In genomic region chr6:30529349-30529875, GRCh38 we compare ENCODE assay signal across 8 cellular contexts. TPM values are rescaled to one million over a fixed set of nuclear protein-coding genes. Genes with fewer than 3 reads are reported as not detected.
DNase-seq lines count a peak whose midpoint lies in the region; ATAC-seq, FAIRE-seq and TF ChIP-seq lines count a peak whose summit lies in the region.
"Not testable (repeated sequence)": the region's sequence is repeated elsewhere in the genome, so short reads cannot be mapped to it uniquely, and the experiment has no call there.

No MANE protein-coding gene starts in this region.

- not testable (repeated sequence) for TF ChIP-seq CTCF in CD8-positive, alpha-beta T cell (IDR thresholded peaks at IDR 0.05); OCI-LY3 (IDR thresholded peaks at IDR 0.05; ENCODE audit: low read depth, low read length)

- H3K9me3 Mint-ChIP-seq in CD8-positive, alpha-beta T cell; activated naive CD4-positive, alpha-beta T cell treated with anti-CD3 and anti-CD28 coated beads, Interleukin-2, amount 50 U/mL, for 72 hours; stimulated activated memory B cell treated with anti-CD40 and anti-IgM and Interleukin-4, amounts not matched to agents 10 μg/mL and 1 μg/mL and 100 μg/mL, for 72 hours: not testable (repeated sequence)
- peaks cover 13% of the 10 kb centered on the region for H3K9me3 Mint-ChIP-seq in activated CD4-positive, alpha-beta memory T cell treated with anti-CD3 and anti-CD28 coated beads for 36 hours
- peaks cover 0 to 18% (median 7%) of the 10 kb centered on the region in 11 donors for H3K9me3 Mint-ChIP-seq in naive thymus-derived CD4-positive, alpha-beta T cell

- ATAC-seq in CD8-positive, alpha-beta T cell = peak; percentile 19
- peak; percentile 45 for ATAC-seq in HG03095 (IDR thresholded peaks at IDR 0.05; ENCODE audit: unreplicated experiment)
- ATAC-seq in activated naive CD4-positive, alpha-beta T cell treated with anti-CD3 and anti-CD28 coated beads, Interleukin-2, amount 50 U/mL, for 72 hours = peak; percentile 67 to 74
- ATAC-seq in naive thymus-derived CD4-positive, alpha-beta T cell = peak; percentile 26
- peak; percentile 89 for ATAC-seq in stimulated activated memory B cell treated with anti-CD40 and anti-IgM and Interleukin-4, amounts not matched to agents 10 μg/mL and 1 μg/mL and 100 μg/mL, for 72 hours

- intact Hi-C loops in CD8-positive, alpha-beta T cell (cut with DNase I, micrococcal nuclease); naive thymus-derived CD4-positive, alpha-beta T cell (cut with micrococcal nuclease): not testable (repeated sequence)
- intact Hi-C loops in activated CD4-positive, alpha-beta memory T cell treated with anti-CD3 and anti-CD28 coated beads for 36 hours (cut with micrococcal nuclease) = loop anchor here (1.0 to 5.0 kb wide), 4 partner anchors 21 to 283 kb away; partner anchors contain the start of gene HLA-E

- DNase-seq in CD8-positive, alpha-beta T cell; GM19239 (ENCODE audit: insufficient read length, low spot score): not testable (repeated sequence)
- DNase-seq in activated CD4-positive, alpha-beta memory T cell treated with anti-CD3 and anti-CD28 coated beads for 36 hours = peak; percentile 81
- DNase-seq in activated naive CD4-positive, alpha-beta T cell treated with anti-CD3 and anti-CD28 coated beads, Interleukin-2, amount 50 U/mL, for 72 hours (ENCODE audit: low spot score in 2 of 2) = peak in 1 of 2 donors; percentile 59
- peak in 1 of 9 donors; percentile 55 for DNase-seq in naive thymus-derived CD4-positive, alpha-beta T cell

- H2AFZ ChIP-seq in OCI-LY3 (ENCODE audit: low read depth, low read length) = not testable (repeated sequence)

- peak; percentile 8 for FAIRE-seq in GM19239 (lab: Jason Lieb, UNC)

- not testable (repeated sequence) for H3K36me3 ChIP-seq in CD8-positive, alpha-beta T cell (ENCODE audit: insufficient read depth, low read length); OCI-LY3 (replicated peaks; ENCODE audit: low read depth, low read length); naive thymus-derived CD4-positive, alpha-beta T cell (ENCODE audit: control insufficient read depth in 2 of 3, insufficient read depth in 3 of 3, low read length in 3 of 3)

- H3K27ac ChIP-seq in CD8-positive, alpha-beta T cell (ENCODE audit: low read depth, low read length); naive thymus-derived CD4-positive, alpha-beta T cell (ENCODE audit: low read depth, low read length): not testable (repeated sequence)
- peak overlapping the region; percentile 20; the same call in 1 of the 2 replicates for H3K27ac ChIP-seq in OCI-LY3 (ENCODE audit: low read length)

- H3K4me1 ChIP-seq in CD8-positive, alpha-beta T cell (ENCODE audit: insufficient read depth, low read length) = peaks cover 15% of the 10 kb centered on the region
- peaks cover 30% of the 10 kb centered on the region for H3K4me1 ChIP-seq in OCI-LY3 (ENCODE audit: low read length)
- peaks cover 19 to 24% of the 10 kb centered on the region in 2 donors for H3K4me1 ChIP-seq in naive thymus-derived CD4-positive, alpha-beta T cell (ENCODE audit: control insufficient read depth in 2 of 2, insufficient read depth in 2 of 2, low read length in 2 of 2)

- POLR2A ChIA-PET in CD8-positive, alpha-beta T cell (lab: Charles Lee) = interaction anchor here (0.7 to 7.5 kb wide), 7 partner anchors 13 to 197 kb away, joined by 3 to 168 read pairs (median 4); no protein-coding TSS in a partner anchor
- POLR2A ChIA-PET in activated CD4-positive, alpha-beta memory T cell treated with anti-CD3 and anti-CD28 coated beads for 36 hours (lab: Charles Lee) = interaction anchor here (0.6 to 4.5 kb wide), 14 partner anchors 11 to 203 kb away, joined by 3 to 50 read pairs (median 4); partner anchors contain the start of genes GNL1, HLA-E and TRIM39
- POLR2A ChIA-PET in naive thymus-derived CD4-positive, alpha-beta T cell (lab: Charles Lee) = interaction anchor here (0.6 to 5.2 kb wide), 18 partner anchors 8 to 1650 kb away, joined by 3 to 184 read pairs (median 6); partner anchors contain the start of genes HLA-E, MRPS18B and PRR3

- not testable (repeated sequence) for H4K20me1 ChIP-seq in OCI-LY3 (ENCODE audit: insufficient read depth, low read length)

- not testable (repeated sequence) for H3K27me3 Mint-ChIP-seq in CD8-positive, alpha-beta T cell (ENCODE audit: low read depth); activated CD4-positive, alpha-beta memory T cell treated with anti-CD3 and anti-CD28 coated beads for 36 hours; naive thymus-derived CD4-positive, alpha-beta T cell; stimulated activated memory B cell treated with anti-CD40 and anti-IgM and Interleukin-4, amounts not matched to agents 10 μg/mL and 1 μg/mL and 100 μg/mL, for 72 hours

- H3K4me1 Mint-ChIP-seq in CD8-positive, alpha-beta T cell (ENCODE audit: low read depth) = peaks cover 46% of the 10 kb centered on the region
- peaks cover 75% of the 10 kb centered on the region for H3K4me1 Mint-ChIP-seq in activated CD4-positive, alpha-beta memory T cell treated with anti-CD3 and anti-CD28 coated beads for 36 hours (ENCODE audit: low read depth)
- H3K4me1 Mint-ChIP-seq in naive thymus-derived CD4-positive, alpha-beta T cell = peaks cover 16 to 59% (median 41%) of the 10 kb centered on the region in 7 donors
- H3K4me1 Mint-ChIP-seq in stimulated activated memory B cell treated with anti-CD40 and anti-IgM and Interleukin-4, amounts not matched to agents 10 μg/mL and 1 μg/mL and 100 μg/mL, for 72 hours = peaks cover 74% of the 10 kb centered on the region

- H3K4me3 Mint-ChIP-seq in CD8-positive, alpha-beta T cell = peak overlapping the region; percentile 4
- peak overlapping the region; percentile 17 for H3K4me3 Mint-ChIP-seq in activated CD4-positive, alpha-beta memory T cell treated with anti-CD3 and anti-CD28 coated beads for 36 hours
- H3K4me3 Mint-ChIP-seq in naive thymus-derived CD4-positive, alpha-beta T cell = peak overlapping the region in 9 of 10 donors; percentile 21 to 65 (median 52)
- H3K4me3 Mint-ChIP-seq in stimulated activated memory B cell treated with anti-CD40 and anti-IgM and Interleukin-4, amounts not matched to agents 10 μg/mL and 1 μg/mL and 100 μg/mL, for 72 hours = peak overlapping the region; percentile 11

- H3K9me3 ChIP-seq in CD8-positive, alpha-beta T cell (ENCODE audit: low read length); OCI-LY3 (ENCODE audit: insufficient read depth, low read length); naive thymus-derived CD4-positive, alpha-beta T cell (ENCODE audit: control insufficient read depth in 2 of 3, low read length in 3 of 3): not testable (repeated sequence)

- H3K27me3 ChIP-seq in CD8-positive, alpha-beta T cell (ENCODE audit: insufficient read depth, low read length); OCI-LY3 (ENCODE audit: low read depth, low read length); naive thymus-derived CD4-positive, alpha-beta T cell (ENCODE audit: control insufficient read depth in 2 of 2, insufficient read depth in 2 of 2, low read length in 2 of 2): not testable (repeated sequence)

- H3K4me2 ChIP-seq in OCI-LY3 (ENCODE audit: low read length) = peak overlapping the region; percentile 27

- not testable (repeated sequence) for H3K9ac ChIP-seq in OCI-LY3 (ENCODE audit: low read length)

- not testable (repeated sequence) for H3K4me3 ChIP-seq in CD8-positive, alpha-beta T cell (ENCODE audit: low read depth, low read length); OCI-LY3 (ENCODE audit: low read length); naive thymus-derived CD4-positive, alpha-beta T cell (ENCODE audit: low read length)

- peak overlapping the region; percentile 83 for H3K27ac Mint-ChIP-seq in CD8-positive, alpha-beta T cell
- peak overlapping the region; percentile 94 for H3K27ac Mint-ChIP-seq in activated CD4-positive, alpha-beta memory T cell treated with anti-CD3 and anti-CD28 coated beads for 36 hours
- peak overlapping the region; percentile 89 to 91 for H3K27ac Mint-ChIP-seq in activated naive CD4-positive, alpha-beta T cell treated with anti-CD3 and anti-CD28 coated beads, Interleukin-2, amount 50 U/mL, for 72 hours
- H3K27ac Mint-ChIP-seq in naive thymus-derived CD4-positive, alpha-beta T cell = peak overlapping the region; percentile 32 to 90 (median 63)
- H3K27ac Mint-ChIP-seq in stimulated activated memory B cell treated with anti-CD40 and anti-IgM and Interleukin-4, amounts not matched to agents 10 μg/mL and 1 μg/mL and 100 μg/mL, for 72 hours = peak overlapping the region; percentile 78

- not testable (repeated sequence) for H3K36me3 Mint-ChIP-seq in CD8-positive, alpha-beta T cell; activated CD4-positive, alpha-beta memory T cell treated with anti-CD3 and anti-CD28 coated beads for 36 hours; stimulated activated memory B cell treated with anti-CD40 and anti-IgM and Interleukin-4, amounts not matched to agents 10 μg/mL and 1 μg/mL and 100 μg/mL, for 72 hours
- peaks cover 6 to 30% of the 10 kb centered on the region in 2 donors for H3K36me3 Mint-ChIP-seq in activated naive CD4-positive, alpha-beta T cell treated with anti-CD3 and anti-CD28 coated beads, Interleukin-2, amount 50 U/mL, for 72 hours
- peaks cover 0 to 16% (median 0%) of the 10 kb centered on the region in 5 donors for H3K36me3 Mint-ChIP-seq in naive thymus-derived CD4-positive, alpha-beta T cell

- CTCF ChIA-PET in CD8-positive, alpha-beta T cell (lab: Charles Lee) = interaction anchor here (0.6 to 14.0 kb wide), 10 partner anchors 14 to 259 kb away, joined by 3 to 219 read pairs (median 5); no protein-coding TSS in a partner anchor
- CTCF ChIA-PET in activated CD4-positive, alpha-beta memory T cell treated with anti-CD3 and anti-CD28 coated beads for 36 hours (lab: Charles Lee) = interaction anchor here (0.8 to 5.1 kb wide), 12 partner anchors 14 to 89 kb away, joined by 3 to 137 read pairs (median 8); partner anchors contain the start of gene MRPS18B
- CTCF ChIA-PET in naive thymus-derived CD4-positive, alpha-beta T cell (lab: Charles Lee) = interaction anchor here (1.0 to 6.5 kb wide), 7 partner anchors 11 to 84 kb away, joined by 3 to 96 read pairs (median 7); no protein-coding TSS in a partner anchor

- H3K79me2 ChIP-seq in OCI-LY3 (ENCODE audit: low read length) = not testable (repeated sequence)

RNA-seq across cellular contexts. Expression of gene GNL1, which starts 26.9 kb away (rescaled TPM):
- total RNA-seq in CD8-positive, alpha-beta T cell = 100 to 1,000 TPM; 148 to 159 TPM
- 10 to 100 TPM; 94.0 to 95.8 TPM for total RNA-seq in activated CD4-positive, alpha-beta memory T cell treated with anti-CD3 and anti-CD28 coated beads for 36 hours
- 100 to 1,000 TPM; 107 to 139 TPM for total RNA-seq in activated naive CD4-positive, alpha-beta T cell treated with anti-CD3 and anti-CD28 coated beads, Interleukin-2, amount 50 U/mL, for 72 hours
- total RNA-seq in naive thymus-derived CD4-positive, alpha-beta T cell = 100 to 1,000 TPM in 2 of 5 experiments, 10 to 100 TPM in 3; 56.0 to 190 (median 73.1) TPM
- polyA plus RNA-seq in naive thymus-derived CD4-positive, alpha-beta T cell = 10 to 100 TPM; 27.7 to 29.6 TPM

RNA-seq across cellular contexts. Expression of gene PRR3, which starts 27.7 kb away (rescaled TPM):
- total RNA-seq in CD8-positive, alpha-beta T cell = 10 to 100 TPM; 11.3 to 13.3 TPM
- total RNA-seq in activated CD4-positive, alpha-beta memory T cell treated with anti-CD3 and anti-CD28 coated beads for 36 hours = 10 to 100 TPM; 22.4 to 22.6 TPM
- 10 to 100 TPM; 19.8 to 27.4 TPM for total RNA-seq in activated naive CD4-positive, alpha-beta T cell treated with anti-CD3 and anti-CD28 coated beads, Interleukin-2, amount 50 U/mL, for 72 hours
- total RNA-seq in naive thymus-derived CD4-positive, alpha-beta T cell = 10 to 100 TPM; 14.1 to 29.4 (median 23.3) TPM
- polyA plus RNA-seq in naive thymus-derived CD4-positive, alpha-beta T cell = 10 to 100 TPM; 11.1 to 14.4 TPM

RNA-seq across cellular contexts. Expression of gene HLA-E, which starts 40.1 kb away (rescaled TPM):
- 1,000 to 10,000 TPM; 1,266 to 1,281 TPM for total RNA-seq in CD8-positive, alpha-beta T cell
- total RNA-seq in activated CD4-positive, alpha-beta memory T cell treated with anti-CD3 and anti-CD28 coated beads for 36 hours = 100 to 1,000 TPM; 481 to 485 TPM
- 100 to 1,000 TPM; 493 to 574 TPM for total RNA-seq in activated naive CD4-positive, alpha-beta T cell treated with anti-CD3 and anti-CD28 coated beads, Interleukin-2, amount 50 U/mL, for 72 hours
- 1,000 to 10,000 TPM in 4 of 5 experiments, 100 to 1,000 TPM in 1; 614 to 1,412 (median 1,095) TPM for total RNA-seq in naive thymus-derived CD4-positive, alpha-beta T cell
- 1,000 to 10,000 TPM; 3,020 to 3,096 TPM for polyA plus RNA-seq in naive thymus-derived CD4-positive, alpha-beta T cell

RNA-seq across cellular contexts. Expression of gene ABCF1, which starts 41.8 kb away (rescaled TPM):
- total RNA-seq in CD8-positive, alpha-beta T cell = 100 to 1,000 TPM; 121 to 130 TPM
- 10 to 100 TPM; 87.0 to 87.1 TPM for total RNA-seq in activated CD4-positive, alpha-beta memory T cell treated with anti-CD3 and anti-CD28 coated beads for 36 hours
- 10 to 100 TPM; 84.7 to 91.3 TPM for total RNA-seq in activated naive CD4-positive, alpha-beta T cell treated with anti-CD3 and anti-CD28 coated beads, Interleukin-2, amount 50 U/mL, for 72 hours
- total RNA-seq in naive thymus-derived CD4-positive, alpha-beta T cell = 100 to 1,000 TPM in 1 of 5 experiments, 10 to 100 TPM in 4; 65.1 to 116 (median 86.6) TPM
- polyA plus RNA-seq in naive thymus-derived CD4-positive, alpha-beta T cell = 10 to 100 TPM; 25.2 to 45.5 TPM

Comparison
In these comparisons a context has a peak if more than half of its experiments do, and no peak if none do; other contexts are left out.
1. ATAC-seq: peak in every context shown above with its lines; median percentile 89 in stimulated activated memory B cell treated with anti-CD40 and anti-IgM and Interleukin-4, amounts not matched to agents 10 μg/mL and 1 μg/mL and 100 μg/mL, for 72 hours; 70 in activated naive CD4-positive, alpha-beta T cell treated with anti-CD3 and anti-CD28 coated beads, Interleukin-2, amount 50 U/mL, for 72 hours; 45 in HG03095; 26 in naive thymus-derived CD4-positive, alpha-beta T cell; 19 in CD8-positive, alpha-beta T cell.